Comparison of ENCODE assay signal across 18 cellular contexts in the genomic region with DNA sequence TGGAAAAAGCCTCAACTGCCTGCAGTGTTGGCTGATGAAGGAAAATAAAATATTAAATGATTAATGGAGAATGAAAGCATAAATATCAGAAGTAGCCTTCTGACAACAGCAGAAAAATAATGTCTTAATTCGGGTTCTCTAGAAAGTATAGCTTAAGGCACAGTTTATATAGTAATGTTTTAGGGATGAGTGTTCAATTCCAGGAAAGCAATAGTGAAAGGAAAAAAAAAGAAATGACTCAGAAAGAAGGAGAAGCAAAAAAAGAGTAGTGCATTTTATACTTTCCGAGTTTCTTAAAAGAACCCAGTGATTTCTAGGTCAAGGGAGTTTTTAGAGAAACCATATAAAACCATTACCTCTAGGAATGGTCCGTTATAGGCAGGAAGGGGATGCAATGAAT.
DNase-seq lines count a peak whose midpoint lies in the region; ATAC-seq and TF ChIP-seq lines count a peak whose summit lies in the region.
"Had no signal": no experiment of that assay in that cellular context is flagged by ENCODE, and none has a peak within 500 bp of the region (broad histone marks: within the 10 kb centered on the region; RNA-seq: fewer than 3 reads in every experiment).

No MANE protein-coding gene starts in this region.

- H3K27me3 ChIP-seq in IMR-90 (ENCODE audit: control insufficient read depth, insufficient read depth, low read length) (no peaks in the 10 kb centered on the region), osteoblast (ENCODE audit: insufficient read depth, low read length) (no peaks in the 10 kb centered on the region)

- no peaks in the 10 kb centered on the region for H3K79me2 ChIP-seq in osteoblast (ENCODE audit: insufficient read depth, low read length)

- no peak overlapping the region for H2AK9ac ChIP-seq in IMR-90 (replicated peaks; ENCODE audit: low read depth, low read length, poor library complexity)

- TF ChIP-seq CTCF in IMR-90 (conservative IDR thresholded peaks at IDR 0.05; ENCODE audit: low read depth, low read length): no peak
- TF ChIP-seq CTCF in osteoblast (IDR thresholded peaks at IDR 0.05; ENCODE audit: extremely low read depth, low read depth, low read length): no peak

- peak overlapping the region; percentile 59; the same call in 1 of the 2 replicates for H3K4me2 ChIP-seq in IMR-90 (ENCODE audit: low read depth, low read length)
- peak overlapping the region; percentile 52 for H3K4me2 ChIP-seq in osteoblast (ENCODE audit: insufficient read depth, low read length)

- H2AFZ ChIP-seq in IMR-90 (replicated peaks; ENCODE audit: low read length, poor library complexity): no peak overlapping the region
- H2AFZ ChIP-seq in osteoblast (ENCODE audit: low read length): no peak overlapping the region

- H4K91ac ChIP-seq in IMR-90 (ENCODE audit: insufficient read depth, low read depth, low read length): peak overlapping the region; percentile 34; the same call in 1 of the 2 replicates

- H3K27ac ChIP-seq in IMR-90 (ENCODE audit: insufficient read depth, low read length) (no peak overlapping the region), osteoblast (ENCODE audit: low read depth, low read length) (peak overlapping the region; percentile 36)
- H3K27ac ChIP-seq: HL-60 had no signal

- peak; percentile 75 for ATAC-seq in IMR-90 (ENCODE audit: low read depth)
- ATAC-seq in GM21360 (IDR thresholded peaks at IDR 0.05; ENCODE audit: unreplicated experiment): no peak
- ATAC-seq in GM19351 (IDR thresholded peaks at IDR 0.05; ENCODE audit: unreplicated experiment): no peak
- no peak for ATAC-seq in HG02610 (IDR thresholded peaks at IDR 0.05; ENCODE audit: unreplicated experiment)

- peak overlapping the region; percentile 52; the same call in 1 of the 2 replicates for H2BK120ac ChIP-seq in IMR-90 (ENCODE audit: low read depth, low read length)

- H4K5ac ChIP-seq in IMR-90 (ENCODE audit: low read depth, low read length): peak overlapping the region; percentile 68; the same call in 1 of the 2 replicates

- H4K20me1 ChIP-seq in IMR-90 (ENCODE audit: insufficient read depth, low read length) (no peaks in the 10 kb centered on the region), osteoblast (ENCODE audit: insufficient read depth, low read length) (no peaks in the 10 kb centered on the region)

- CTCF ChIA-PET in IMR-90 (lab: Yijun Ruan, JAX): no interaction called here

- in situ Hi-C loops in IMR-90 (cut with MboI; ENCODE audit: low sequenced_read_pairs): no loop called here

- no peak overlapping the region for H2BK15ac ChIP-seq in IMR-90 (ENCODE audit: low read depth, low read length)

- dilution Hi-C loops in IMR-90 (cut with HindIII; ENCODE audit: low sequenced_read_pairs, unreplicated experiment): no loop called here

- BruUV-seq in IMR-90 (replicated peaks; lab: Mats Ljungman, UMichigan): no TSS peak

- POLR2A ChIA-PET in IMR-90 (lab: Charles Lee; ENCODE audit: unreplicated experiment): no interaction called here

- H3K9ac ChIP-seq in IMR-90 (ENCODE audit: low read depth, low read length): no peak overlapping the region

- H3K23ac ChIP-seq in IMR-90 (ENCODE audit: low read depth, low read length): no peak overlapping the region

- no peak overlapping the region; the same call in 1 of the 2 replicates for H3K56ac ChIP-seq in IMR-90 (ENCODE audit: extremely low read depth, insufficient read depth, low read length)

- WGBS in IMR-90 (ENCODE audit: extremely low coverage in 2 of 2, insufficient read length in 1 of 2), 2 experiments: no CpG with 5 or more reads among the region's 3 CpGs

- H3K4ac ChIP-seq in IMR-90 (ENCODE audit: low read depth, low read length): peak overlapping the region; percentile 58; the same call in 1 of the 2 replicates

- H3K9me1 ChIP-seq in IMR-90 (ENCODE audit: insufficient read depth, low read length): no peaks in the 10 kb centered on the region

- no peak for TF ChIP-seq POLR2A in IMR-90 (IDR thresholded peaks at IDR 0.05; ENCODE audit: low read depth, low read length)

- H3K14ac ChIP-seq in IMR-90 (replicated peaks; ENCODE audit: low read depth, low read length): no peak overlapping the region; the same call in 1 of the 2 replicates

- no peak for TF ChIP-seq RAD21 in IMR-90 (IDR thresholded peaks at IDR 0.05; ENCODE audit: low read length)

- no peak overlapping the region for H2AK5ac ChIP-seq in IMR-90 (ENCODE audit: low read depth, low read length)

- peak overlapping the region; percentile 74 for H2BK20ac ChIP-seq in IMR-90 (ENCODE audit: low read depth, low read length)

- peaks cover 0 to 5% of the 10 kb centered on the region in 2 experiments; a peak in 1 of 4 replicates for H3K79me1 ChIP-seq in IMR-90 (ENCODE audit: low read depth in 1 of 2, low read length in 2 of 2)

- H2BK5ac ChIP-seq in IMR-90 (ENCODE audit: low read depth, low read length, poor library complexity, severe bottlenecking): peak overlapping the region; percentile 77

- DNase-seq in EL (peak; percentile 55), IMR-90 (peak; percentile 47), dedifferentiated amniotic fluid mesenchymal stem cell (ENCODE audit: extremely low spot score) (peak; percentile 32), osteoblast (ENCODE audit: insufficient read length, low spot score, missing footprints) (peak; percentile 13)
- DNase-seq: H7, KG1, MV-4-11, NCI-H1694, NCI-H2081 treated with DMSO at 0.1 percent for 48 hours, NCI-H2171 treated with DMSO at 0.1 percent for 48 hours, NCI-H446, NCI-H526, OCI-M1, SHP77 had no signal

- intact Hi-C loops in IMR-90 (cut with micrococcal nuclease): no loop called here

- H3K4me1 ChIP-seq in IMR-90 (ENCODE audit: control insufficient read depth, insufficient read depth, low read length) (peaks cover 2% of the 10 kb centered on the region; the same call in 1 of the 2 replicates), osteoblast (ENCODE audit: insufficient read depth, low read length) (peaks cover 16% of the 10 kb centered on the region)

- peak overlapping the region; percentile 90; the same call in 1 of the 2 replicates for H3K18ac ChIP-seq in IMR-90 (ENCODE audit: low read depth, low read length)

- H3K36me3 ChIP-seq in IMR-90 (ENCODE audit: control insufficient read depth, insufficient read depth, low read length): no peaks in the 10 kb centered on the region
- no peaks in the 10 kb centered on the region for H3K36me3 ChIP-seq in osteoblast (ENCODE audit: insufficient read depth, low read length)

- H3K4me3 ChIP-seq in IMR-90 (ENCODE audit: insufficient read depth, low read depth, low read length): no peak overlapping the region
- H3K4me3 ChIP-seq in osteoblast (ENCODE audit: insufficient read depth, low read length): no peak overlapping the region

- H3K9me3 ChIP-seq in IMR-90 (ENCODE audit: control insufficient read depth, insufficient read depth, low read length): no peaks in the 10 kb centered on the region
- H3K9me3 ChIP-seq in osteoblast (ENCODE audit: low read depth, low read length): no peaks in the 10 kb centered on the region

- peak overlapping the region; percentile 58 to 76; a peak in 2 of 4 replicates for H4K8ac ChIP-seq in IMR-90 (ENCODE audit: low read depth in 2 of 2, low read length in 2 of 2)

TF ChIP-seq in IMR-90, 13 proteins besides CTCF, POLR2A, EP300 and RAD21:
- no peak for TF ChIP-seq MAFK (IDR thresholded peaks at IDR 0.05; ENCODE audit: low read depth, low read length)
- no peak for TF ChIP-seq SMC3 (IDR thresholded peaks at IDR 0.05; ENCODE audit: low read depth, low read length)
- no peak for TF ChIP-seq RFX5 (IDR thresholded peaks at IDR 0.05; ENCODE audit: low read depth, low read length)
TF ChIP-seq in IMR-90: peak in this region for 0.
